Comparison of ENCODE assay signal across 9 cellular contexts in the genomic region with DNA sequence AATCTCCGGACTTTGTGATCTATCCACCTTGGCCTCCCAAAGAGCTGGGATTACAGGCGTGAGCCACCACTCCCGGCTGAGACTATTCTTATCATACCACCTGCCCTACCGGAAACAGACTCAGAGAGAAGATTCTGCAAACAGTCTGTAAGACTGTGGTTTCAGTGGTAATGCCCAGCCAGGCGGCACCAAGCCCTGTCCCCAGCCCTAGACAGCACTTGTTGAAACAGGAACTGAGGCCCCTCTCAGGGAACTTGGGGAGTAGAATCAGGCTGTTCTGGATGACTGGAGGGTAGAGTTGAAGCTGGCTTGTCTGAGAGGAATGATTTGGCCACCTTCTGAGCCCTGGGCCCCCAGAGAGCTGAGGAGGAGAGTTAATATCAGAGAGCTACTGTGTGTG. TPM values are rescaled to one million over a fixed set of nuclear protein-coding genes. Genes with fewer than 3 reads are reported as not detected.
DNase-seq lines count a peak whose midpoint lies in the region; ATAC-seq and TF ChIP-seq lines count a peak whose summit lies in the region.
"Had no signal": no experiment of that assay in that cellular context is flagged by ENCODE, and none has a peak within 500 bp of the region (broad histone marks: within the 10 kb centered on the region; RNA-seq: fewer than 3 reads in every experiment).

No MANE protein-coding gene starts in this region.

- peak; percentile 84 for DNase-seq in NOMO-1 treated with dmso at 0.1 percent for 144 hours (lab: John Stamatoyannopoulos, UW; ENCODE audit: unreplicated experiment)
- no peak for DNase-seq in nephron progenitor cell
- no peak for DNase-seq in foreskin keratinocyte
- DNase-seq in HUDEP-2 (lab: John Stamatoyannopoulos, UW; ENCODE audit: unreplicated experiment in 76 of 76): no peak
- no peak for DNase-seq in stimulated activated CD4-positive, alpha-beta T cell treated with anti-CD3 and anti-CD28 coated beads, Interleukin-2, amount 100 ng/mL, for 48 hours
- no peak for DNase-seq in NCI-H2029 treated with DMSO at 0.1 percent for 48 hours (lab: John Stamatoyannopoulos, UW)

- peaks cover 23% of the 10 kb centered on the region for H3K4me1 Mint-ChIP-seq in nephron progenitor cell

- peaks cover 16% of the 10 kb centered on the region for H3K27me3 ChIP-seq in foreskin keratinocyte

- H3K27ac Mint-ChIP-seq in nephron progenitor cell: no peak overlapping the region

- peaks cover 75% of the 10 kb centered on the region for H3K27me3 Mint-ChIP-seq in nephron progenitor cell (ENCODE audit: low read depth, poor library complexity)

- H3K36me3 Mint-ChIP-seq in nephron progenitor cell (ENCODE audit: low read depth): no peaks in the 10 kb centered on the region

- H3K4me3 Mint-ChIP-seq in nephron progenitor cell: peak overlapping the region; percentile 68

- peak; percentile 92 for ATAC-seq in GM19043 (IDR thresholded peaks at IDR 0.05; ENCODE audit: low read depth, unreplicated experiment)
- ATAC-seq in HG02885 (IDR thresholded peaks at IDR 0.05; ENCODE audit: poor library complexity, unreplicated experiment): peak; percentile 91
- no peak for ATAC-seq in foreskin keratinocyte
- ATAC-seq: K562 had no signal

- no peak overlapping the region for H3K27ac ChIP-seq in foreskin keratinocyte

- no peaks in the 10 kb centered on the region for H3K9me3 Mint-ChIP-seq in nephron progenitor cell

- H3K4me1 ChIP-seq in foreskin keratinocyte: no peaks in the 10 kb centered on the region

- TF ChIP-seq CTCF in nephron progenitor cell (IDR thresholded peaks at IDR 0.05): no peak
- TF ChIP-seq CTCF in foreskin keratinocyte (conservative IDR thresholded peaks at IDR 0.05): no peak

RNA-seq across cellular contexts. Expression of gene INSC, which starts 1.3 kb away (rescaled TPM):
- 0.07 and 0.35 TPM in 2 replicates for total RNA-seq in foreskin keratinocyte
- polyA plus RNA-seq in foreskin keratinocyte: 0.10 TPM in 1 of 2 replicates, not detected in the other
- total RNA-seq: K562 had no signal
- polyA plus RNA-seq: K562 had no signal

RNA-seq across cellular contexts. Expression of gene CALCB, which starts 40.0 kb away (rescaled TPM):
- not detected in 2 replicates for total RNA-seq in foreskin keratinocyte
- polyA plus RNA-seq in foreskin keratinocyte: not detected in 2 replicates
- total RNA-seq: K562 had no signal
- polyA plus RNA-seq: K562 had no signal
